Comparison of ENCODE assay signal across 27 cellular contexts in genomic region chr10:130739757-130740145, GRCh38.
"Had no signal": no experiment of that assay in that cellular context is flagged by ENCODE, and none has a peak within 500 bp of the region (broad histone marks: within the 10 kb centered on the region; RNA-seq: fewer than 3 reads in every experiment).

No MANE protein-coding gene starts in this region.

- ATAC-seq: activated T-cell treated with anti-CD3 and anti-CD28 coated beads, Interleukin-2, amount 50 U/mL, for 72 hours had no signal

- H3K4me1 Mint-ChIP-seq: activated CD4-positive, alpha-beta T cell treated with anti-CD3 and anti-CD28 coated beads, Interleukin-2, amount 10 ng/mL, durations not matched to agents 7 days and 5 days; activated naive CD4-positive, alpha-beta T cell treated with anti-CD3 and anti-CD28 coated beads, Interleukin-2, amount 50 U/mL, for 24 hours had no signal

- H3K9me3 ChIP-seq: MG63, SJCRH30, SK-N-SH had no signal

- H3K4me3 ChIP-seq: MG63, Peyer's patch, SJCRH30 had no signal

- DNase-seq: activated CD4-positive, alpha-beta memory T cell treated with anti-CD3 and anti-CD28 coated beads for 36 hours; activated CD4-positive, alpha-beta T cell treated with anti-CD3 and anti-CD28 coated beads, Interleukin-2, amount 10 ng/mL, durations not matched to agents 7 days and 5 days; activated CD4-positive, CD25-positive, alpha-beta regulatory T cell; activated CD8-positive, alpha-beta memory T cell treated with anti-CD3 and anti-CD28 coated beads for 24 hours; activated naive CD4-positive, alpha-beta T cell; activated T-cell treated with anti-CD3 and anti-CD28 coated beads, Interleukin-2, amount 50 U/mL, for 72 hours; MG63; MV-4-11; NCI-H1092 treated with DMSO at 0.1 percent for 48 hours; NCI-H1417 treated with DMSO at 0.1 percent for 48 hours; NCI-H1694; NCI-H2029; NCI-H2107; NCI-H2171 treated with DMSO at 0.1 percent for 48 hours; NCI-H226; NCI-H526 treated with DMSO at 0.1 percent for 48 hours; NCI-H82; NK-92 treated with Interleukin-12 subunit alpha and Interleukin-12 subunit beta, amount 100 ng/mL, for 24 hours; Right ventricle myocardium superior; SJCRH30; SK-N-SH; T-helper 1 cell had no signal

- H3K4me1 ChIP-seq: Peyer's patch, SJCRH30 had no signal

- H3K9me3 Mint-ChIP-seq: activated CD4-positive, alpha-beta memory T cell treated with anti-CD3 and anti-CD28 coated beads for 36 hours; activated naive CD4-positive, alpha-beta T cell treated with anti-CD3 and anti-CD28 coated beads, Interleukin-2, amount 50 U/mL, for 24 hours; activated T-helper 2 cell treated with anti-CD3 and anti-CD28 coated beads, Interferon-gamma antibody, Interleukin-2, Interleukin-4, amounts not matched to agents 10 μg/mL and 5 μg/mL and 100 μg/mL, durations not matched to agents 14 hours and 24 hours and 36 hours had no signal

- H3K9ac ChIP-seq: SK-N-SH had no signal

- H3K36me3 ChIP-seq: MG63, Peyer's patch, SJCRH30 had no signal

- H3K27me3 Mint-ChIP-seq: activated CD4-positive, alpha-beta memory T cell treated with anti-CD3 and anti-CD28 coated beads for 36 hours; activated CD4-positive, alpha-beta T cell treated with anti-CD3 and anti-CD28 coated beads, Interleukin-2, amount 10 ng/mL, durations not matched to agents 7 days and 5 days had no signal

- H3K27me3 ChIP-seq: MG63, Peyer's patch, SJCRH30 had no signal

- H3K27ac ChIP-seq: Peyer's patch, RWPE1, SJCRH30, VCaP had no signal

- H3K4me3 Mint-ChIP-seq: activated CD4-positive, alpha-beta memory T cell treated with anti-CD3 and anti-CD28 coated beads for 36 hours; activated CD4-positive, alpha-beta T cell treated with anti-CD3 and anti-CD28 coated beads, Interleukin-2, amount 10 ng/mL, durations not matched to agents 7 days and 5 days; activated naive CD4-positive, alpha-beta T cell treated with anti-CD3 and anti-CD28 coated beads, Interleukin-2, amount 50 U/mL, for 24 hours; activated T-cell treated with anti-CD3 and anti-CD28 coated beads, Interleukin-2, amount 50 U/mL, for 72 hours had no signal

- H3K36me3 Mint-ChIP-seq: activated CD4-positive, alpha-beta memory T cell treated with anti-CD3 and anti-CD28 coated beads for 36 hours; activated naive CD4-positive, alpha-beta T cell treated with anti-CD3 and anti-CD28 coated beads, Interleukin-2, amount 50 U/mL, for 24 hours had no signal

- H3K27ac Mint-ChIP-seq: activated CD4-positive, alpha-beta memory T cell treated with anti-CD3 and anti-CD28 coated beads for 36 hours; activated CD4-positive, alpha-beta T cell treated with anti-CD3 and anti-CD28 coated beads, Interleukin-2, amount 10 ng/mL, durations not matched to agents 7 days and 5 days; activated naive CD4-positive, alpha-beta T cell treated with anti-CD3 and anti-CD28 coated beads, Interleukin-2, amount 50 U/mL, for 24 hours; activated T-cell treated with anti-CD3 and anti-CD28 coated beads, Interleukin-2, amount 50 U/mL, for 72 hours; activated T-helper 2 cell treated with anti-CD3 and anti-CD28 coated beads, Interferon-gamma antibody, Interleukin-2, Interleukin-4, amounts not matched to agents 10 μg/mL and 5 μg/mL and 100 μg/mL, durations not matched to agents 14 hours and 24 hours and 36 hours had no signal
